Comparison of ENCODE assay signal across 1 cellular context in genomic region chr12:50086148-50086547, GRCh38.
TF ChIP-seq lines count a peak whose summit lies in the region.

No MANE protein-coding gene starts in this region.

TF ChIP-seq in HEK293, 187 proteins besides CTCF, POLR2A, EP300 and RAD21 (continued from another document):
- TF ChIP-seq, protein P1, sequence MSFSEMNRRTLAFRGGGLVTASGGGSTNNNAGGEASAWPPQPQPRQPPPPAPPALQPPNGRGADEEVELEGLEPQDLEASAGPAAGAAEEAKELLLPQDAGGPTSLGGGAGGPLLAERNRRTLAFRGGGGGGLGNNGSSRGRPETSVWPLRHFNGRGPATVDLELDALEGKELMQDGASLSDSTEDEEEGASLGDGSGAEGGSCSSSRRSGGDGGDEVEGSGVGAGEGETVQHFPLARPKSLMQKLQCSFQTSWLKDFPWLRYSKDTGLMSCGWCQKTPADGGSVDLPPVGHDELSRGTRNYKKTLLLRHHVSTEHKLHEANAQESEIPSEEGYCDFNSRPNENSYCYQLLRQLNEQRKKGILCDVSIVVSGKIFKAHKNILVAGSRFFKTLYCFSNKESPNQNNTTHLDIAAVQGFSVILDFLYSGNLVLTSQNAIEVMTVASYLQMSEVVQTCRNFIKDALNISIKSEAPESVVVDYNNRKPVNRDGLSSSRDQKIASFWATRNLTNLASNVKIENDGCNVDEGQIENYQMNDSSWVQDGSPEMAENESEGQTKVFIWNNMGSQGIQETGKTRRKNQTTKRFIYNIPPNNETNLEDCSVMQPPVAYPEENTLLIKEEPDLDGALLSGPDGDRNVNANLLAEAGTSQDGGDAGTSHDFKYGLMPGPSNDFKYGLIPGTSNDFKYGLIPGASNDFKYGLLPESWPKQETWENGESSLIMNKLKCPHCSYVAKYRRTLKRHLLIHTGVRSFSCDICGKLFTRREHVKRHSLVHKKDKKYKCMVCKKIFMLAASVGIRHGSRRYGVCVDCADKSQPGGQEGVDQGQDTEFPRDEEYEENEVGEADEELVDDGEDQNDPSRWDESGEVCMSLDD (tag by site-specific recombination; IDR thresholded peaks at IDR 0.05): no peak
- TF ChIP-seq ZNF221 (tag by site-specific recombination; IDR thresholded peaks at IDR 0.05; ENCODE audit: borderline replicate concordance) (no peak), ZNF133 (tag by site-specific recombination; IDR thresholded peaks at IDR 0.05) (no peak), ZNF239 (tag by site-specific recombination; IDR thresholded peaks at IDR 0.05) (no peak), ZNF324 (tag by site-specific recombination; IDR thresholded peaks at IDR 0.05) (no peak), GLIS2 (tag by site-specific recombination; IDR thresholded peaks at IDR 0.05) (no peak)
- TF ChIP-seq, protein P2, sequence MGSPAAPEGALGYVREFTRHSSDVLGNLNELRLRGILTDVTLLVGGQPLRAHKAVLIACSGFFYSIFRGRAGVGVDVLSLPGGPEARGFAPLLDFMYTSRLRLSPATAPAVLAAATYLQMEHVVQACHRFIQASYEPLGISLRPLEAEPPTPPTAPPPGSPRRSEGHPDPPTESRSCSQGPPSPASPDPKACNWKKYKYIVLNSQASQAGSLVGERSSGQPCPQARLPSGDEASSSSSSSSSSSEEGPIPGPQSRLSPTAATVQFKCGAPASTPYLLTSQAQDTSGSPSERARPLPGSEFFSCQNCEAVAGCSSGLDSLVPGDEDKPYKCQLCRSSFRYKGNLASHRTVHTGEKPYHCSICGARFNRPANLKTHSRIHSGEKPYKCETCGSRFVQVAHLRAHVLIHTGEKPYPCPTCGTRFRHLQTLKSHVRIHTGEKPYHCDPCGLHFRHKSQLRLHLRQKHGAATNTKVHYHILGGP (tag by site-specific recombination; IDR thresholded peaks at IDR 0.05): no peak
TF ChIP-seq in HEK293: peak in this region for 2.
